1 cellular context compared by ENCODE assay signal in the genomic region with DNA sequence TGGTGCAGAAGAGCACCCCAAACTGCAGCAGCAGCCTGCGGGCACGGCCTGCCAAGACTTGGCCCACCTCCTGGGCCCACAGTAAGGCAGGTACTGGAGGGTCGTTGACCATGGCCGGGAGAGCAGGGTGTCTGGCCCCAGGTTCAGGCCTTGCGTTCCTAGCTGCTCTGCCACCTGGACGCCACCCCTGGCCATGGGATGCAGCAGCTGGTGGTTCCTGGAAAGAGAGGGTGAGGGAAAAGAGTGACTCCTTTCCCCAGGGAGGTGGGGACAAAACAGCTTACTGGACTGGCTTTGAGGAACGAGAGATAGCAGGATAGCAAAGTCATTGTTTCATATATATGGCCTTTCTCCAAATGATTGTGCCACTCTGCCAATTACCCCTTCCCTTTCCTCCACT.
TF ChIP-seq lines count a peak whose summit lies in the region.

No MANE protein-coding gene starts in this region.

TF ChIP-seq in WTC11, 78 proteins besides CTCF, POLR2A, EP300 and RAD21 (continued from another document):
- TF ChIP-seq, protein P1, sequence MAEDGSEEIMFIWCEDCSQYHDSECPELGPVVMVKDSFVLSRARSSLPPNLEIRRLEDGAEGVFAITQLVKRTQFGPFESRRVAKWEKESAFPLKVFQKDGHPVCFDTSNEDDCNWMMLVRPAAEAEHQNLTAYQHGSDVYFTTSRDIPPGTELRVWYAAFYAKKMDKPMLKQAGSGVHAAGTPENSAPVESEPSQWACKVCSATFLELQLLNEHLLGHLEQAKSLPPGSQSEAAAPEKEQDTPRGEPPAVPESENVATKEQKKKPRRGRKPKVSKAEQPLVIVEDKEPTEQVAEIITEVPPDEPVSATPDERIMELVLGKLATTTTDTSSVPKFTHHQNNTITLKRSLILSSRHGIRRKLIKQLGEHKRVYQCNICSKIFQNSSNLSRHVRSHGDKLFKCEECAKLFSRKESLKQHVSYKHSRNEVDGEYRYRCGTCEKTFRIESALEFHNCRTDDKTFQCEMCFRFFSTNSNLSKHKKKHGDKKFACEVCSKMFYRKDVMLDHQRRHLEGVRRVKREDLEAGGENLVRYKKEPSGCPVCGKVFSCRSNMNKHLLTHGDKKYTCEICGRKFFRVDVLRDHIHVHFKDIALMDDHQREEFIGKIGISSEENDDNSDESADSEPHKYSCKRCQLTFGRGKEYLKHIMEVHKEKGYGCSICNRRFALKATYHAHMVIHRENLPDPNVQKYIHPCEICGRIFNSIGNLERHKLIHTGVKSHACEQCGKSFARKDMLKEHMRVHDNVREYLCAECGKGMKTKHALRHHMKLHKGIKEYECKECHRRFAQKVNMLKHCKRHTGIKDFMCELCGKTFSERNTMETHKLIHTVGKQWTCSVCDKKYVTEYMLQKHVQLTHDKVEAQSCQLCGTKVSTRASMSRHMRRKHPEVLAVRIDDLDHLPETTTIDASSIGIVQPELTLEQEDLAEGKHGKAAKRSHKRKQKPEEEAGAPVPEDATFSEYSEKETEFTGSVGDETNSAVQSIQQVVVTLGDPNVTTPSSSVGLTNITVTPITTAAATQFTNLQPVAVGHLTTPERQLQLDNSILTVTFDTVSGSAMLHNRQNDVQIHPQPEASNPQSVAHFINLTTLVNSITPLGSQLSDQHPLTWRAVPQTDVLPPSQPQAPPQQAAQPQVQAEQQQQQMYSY (CRISPR knock-in tag; IDR thresholded peaks at IDR 0.05) = no peak; the same call in 1 of the 2 replicates
- TF ChIP-seq NR3C1 (CRISPR knock-in tag; conservative IDR thresholded peaks at IDR 0.05; ENCODE audit: low read depth) = no peak
- no peak for TF ChIP-seq RORB (CRISPR knock-in tag; IDR thresholded peaks at IDR 0.05)
- TF ChIP-seq, protein P2, sequence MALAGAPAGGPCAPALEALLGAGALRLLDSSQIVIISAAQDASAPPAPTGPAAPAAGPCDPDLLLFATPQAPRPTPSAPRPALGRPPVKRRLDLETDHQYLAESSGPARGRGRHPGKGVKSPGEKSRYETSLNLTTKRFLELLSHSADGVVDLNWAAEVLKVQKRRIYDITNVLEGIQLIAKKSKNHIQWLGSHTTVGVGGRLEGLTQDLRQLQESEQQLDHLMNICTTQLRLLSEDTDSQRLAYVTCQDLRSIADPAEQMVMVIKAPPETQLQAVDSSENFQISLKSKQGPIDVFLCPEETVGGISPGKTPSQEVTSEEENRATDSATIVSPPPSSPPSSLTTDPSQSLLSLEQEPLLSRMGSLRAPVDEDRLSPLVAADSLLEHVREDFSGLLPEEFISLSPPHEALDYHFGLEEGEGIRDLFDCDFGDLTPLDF (CRISPR knock-in tag; IDR thresholded peaks at IDR 0.05) = no peak
- no peak for TF ChIP-seq TP53 (CRISPR knock-in tag; IDR thresholded peaks at IDR 0.05)
- TF ChIP-seq FOXP1 (CRISPR knock-in tag; IDR thresholded peaks at IDR 0.05; ENCODE audit: borderline replicate concordance) = no peak
- TF ChIP-seq, protein P3, sequence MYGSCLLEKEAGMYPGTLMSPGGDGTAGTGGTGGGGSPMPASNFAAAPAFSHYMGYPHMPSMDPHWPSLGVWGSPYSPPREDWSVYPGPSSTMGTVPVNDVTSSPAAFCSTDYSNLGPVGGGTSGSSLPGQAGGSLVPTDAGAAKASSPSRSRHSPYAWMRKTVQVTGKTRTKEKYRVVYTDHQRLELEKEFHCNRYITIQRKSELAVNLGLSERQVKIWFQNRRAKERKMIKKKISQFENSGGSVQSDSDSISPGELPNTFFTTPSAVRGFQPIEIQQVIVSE (CRISPR knock-in tag; IDR thresholded peaks at IDR 0.05; ENCODE audit: borderline replicate concordance) = no peak
- TF ChIP-seq ZNF423 (CRISPR knock-in tag; IDR thresholded peaks at IDR 0.05) = no peak
- TF ChIP-seq, protein P4, sequence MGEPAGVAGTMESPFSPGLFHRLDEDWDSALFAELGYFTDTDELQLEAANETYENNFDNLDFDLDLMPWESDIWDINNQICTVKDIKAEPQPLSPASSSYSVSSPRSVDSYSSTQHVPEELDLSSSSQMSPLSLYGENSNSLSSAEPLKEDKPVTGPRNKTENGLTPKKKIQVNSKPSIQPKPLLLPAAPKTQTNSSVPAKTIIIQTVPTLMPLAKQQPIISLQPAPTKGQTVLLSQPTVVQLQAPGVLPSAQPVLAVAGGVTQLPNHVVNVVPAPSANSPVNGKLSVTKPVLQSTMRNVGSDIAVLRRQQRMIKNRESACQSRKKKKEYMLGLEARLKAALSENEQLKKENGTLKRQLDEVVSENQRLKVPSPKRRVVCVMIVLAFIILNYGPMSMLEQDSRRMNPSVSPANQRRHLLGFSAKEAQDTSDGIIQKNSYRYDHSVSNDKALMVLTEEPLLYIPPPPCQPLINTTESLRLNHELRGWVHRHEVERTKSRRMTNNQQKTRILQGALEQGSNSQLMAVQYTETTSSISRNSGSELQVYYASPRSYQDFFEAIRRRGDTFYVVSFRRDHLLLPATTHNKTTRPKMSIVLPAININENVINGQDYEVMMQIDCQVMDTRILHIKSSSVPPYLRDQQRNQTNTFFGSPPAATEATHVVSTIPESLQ (CRISPR knock-in tag; IDR thresholded peaks at IDR 0.05) = no peak
- no peak for TF ChIP-seq MYBL2 (CRISPR knock-in tag; IDR thresholded peaks at IDR 0.05)
- no peak for TF ChIP-seq RELA (CRISPR knock-in tag; IDR thresholded peaks at IDR 0.05; ENCODE audit: borderline replicate concordance)
- TF ChIP-seq ELF4 (CRISPR knock-in tag; IDR thresholded peaks at IDR 0.05; ENCODE audit: low read depth) = no peak
- TF ChIP-seq, protein P5, sequence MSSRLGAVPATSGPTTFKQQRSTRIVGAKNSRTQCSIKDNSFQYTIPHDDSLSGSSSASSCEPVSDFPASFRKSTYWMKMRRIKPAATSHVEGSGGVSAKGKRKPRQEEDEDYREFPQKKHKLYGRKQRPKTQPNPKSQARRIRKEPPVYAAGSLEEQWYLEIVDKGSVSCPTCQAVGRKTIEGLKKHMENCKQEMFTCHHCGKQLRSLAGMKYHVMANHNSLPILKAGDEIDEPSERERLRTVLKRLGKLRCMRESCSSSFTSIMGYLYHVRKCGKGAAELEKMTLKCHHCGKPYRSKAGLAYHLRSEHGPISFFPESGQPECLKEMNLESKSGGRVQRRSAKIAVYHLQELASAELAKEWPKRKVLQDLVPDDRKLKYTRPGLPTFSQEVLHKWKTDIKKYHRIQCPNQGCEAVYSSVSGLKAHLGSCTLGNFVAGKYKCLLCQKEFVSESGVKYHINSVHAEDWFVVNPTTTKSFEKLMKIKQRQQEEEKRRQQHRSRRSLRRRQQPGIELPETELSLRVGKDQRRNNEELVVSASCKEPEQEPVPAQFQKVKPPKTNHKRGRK (CRISPR knock-in tag; IDR thresholded peaks at IDR 0.05; ENCODE audit: borderline replicate concordance) = no peak
- TF ChIP-seq, protein P6, sequence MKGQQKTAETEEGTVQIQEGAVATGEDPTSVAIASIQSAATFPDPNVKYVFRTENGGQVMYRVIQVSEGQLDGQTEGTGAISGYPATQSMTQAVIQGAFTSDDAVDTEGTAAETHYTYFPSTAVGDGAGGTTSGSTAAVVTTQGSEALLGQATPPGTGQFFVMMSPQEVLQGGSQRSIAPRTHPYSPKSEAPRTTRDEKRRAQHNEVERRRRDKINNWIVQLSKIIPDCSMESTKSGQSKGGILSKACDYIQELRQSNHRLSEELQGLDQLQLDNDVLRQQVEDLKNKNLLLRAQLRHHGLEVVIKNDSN (CRISPR knock-in tag; IDR thresholded peaks at IDR 0.05) = no peak
- TF ChIP-seq, protein P7, sequence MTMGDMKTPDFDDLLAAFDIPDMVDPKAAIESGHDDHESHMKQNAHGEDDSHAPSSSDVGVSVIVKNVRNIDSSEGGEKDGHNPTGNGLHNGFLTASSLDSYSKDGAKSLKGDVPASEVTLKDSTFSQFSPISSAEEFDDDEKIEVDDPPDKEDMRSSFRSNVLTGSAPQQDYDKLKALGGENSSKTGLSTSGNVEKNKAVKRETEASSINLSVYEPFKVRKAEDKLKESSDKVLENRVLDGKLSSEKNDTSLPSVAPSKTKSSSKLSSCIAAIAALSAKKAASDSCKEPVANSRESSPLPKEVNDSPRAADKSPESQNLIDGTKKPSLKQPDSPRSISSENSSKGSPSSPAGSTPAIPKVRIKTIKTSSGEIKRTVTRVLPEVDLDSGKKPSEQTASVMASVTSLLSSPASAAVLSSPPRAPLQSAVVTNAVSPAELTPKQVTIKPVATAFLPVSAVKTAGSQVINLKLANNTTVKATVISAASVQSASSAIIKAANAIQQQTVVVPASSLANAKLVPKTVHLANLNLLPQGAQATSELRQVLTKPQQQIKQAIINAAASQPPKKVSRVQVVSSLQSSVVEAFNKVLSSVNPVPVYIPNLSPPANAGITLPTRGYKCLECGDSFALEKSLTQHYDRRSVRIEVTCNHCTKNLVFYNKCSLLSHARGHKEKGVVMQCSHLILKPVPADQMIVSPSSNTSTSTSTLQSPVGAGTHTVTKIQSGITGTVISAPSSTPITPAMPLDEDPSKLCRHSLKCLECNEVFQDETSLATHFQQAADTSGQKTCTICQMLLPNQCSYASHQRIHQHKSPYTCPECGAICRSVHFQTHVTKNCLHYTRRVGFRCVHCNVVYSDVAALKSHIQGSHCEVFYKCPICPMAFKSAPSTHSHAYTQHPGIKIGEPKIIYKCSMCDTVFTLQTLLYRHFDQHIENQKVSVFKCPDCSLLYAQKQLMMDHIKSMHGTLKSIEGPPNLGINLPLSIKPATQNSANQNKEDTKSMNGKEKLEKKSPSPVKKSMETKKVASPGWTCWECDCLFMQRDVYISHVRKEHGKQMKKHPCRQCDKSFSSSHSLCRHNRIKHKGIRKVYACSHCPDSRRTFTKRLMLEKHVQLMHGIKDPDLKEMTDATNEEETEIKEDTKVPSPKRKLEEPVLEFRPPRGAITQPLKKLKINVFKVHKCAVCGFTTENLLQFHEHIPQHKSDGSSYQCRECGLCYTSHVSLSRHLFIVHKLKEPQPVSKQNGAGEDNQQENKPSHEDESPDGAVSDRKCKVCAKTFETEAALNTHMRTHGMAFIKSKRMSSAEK (CRISPR knock-in tag; IDR thresholded peaks at IDR 0.05; ENCODE audit: borderline replicate concordance) = no peak
- TF ChIP-seq FOXK1 (CRISPR knock-in tag; IDR thresholded peaks at IDR 0.05) = no peak
